ENCODE assay signal across 1 cellular context in genomic region chr9:62838024-62838718, GRCh38.
TF ChIP-seq lines count a peak whose summit lies in the region.

No MANE protein-coding gene starts in this region.

TF ChIP-seq in GM12878, 131 proteins besides CTCF, POLR2A, EP300 and RAD21 (continued from another document):
- TF ChIP-seq, protein P1, sequence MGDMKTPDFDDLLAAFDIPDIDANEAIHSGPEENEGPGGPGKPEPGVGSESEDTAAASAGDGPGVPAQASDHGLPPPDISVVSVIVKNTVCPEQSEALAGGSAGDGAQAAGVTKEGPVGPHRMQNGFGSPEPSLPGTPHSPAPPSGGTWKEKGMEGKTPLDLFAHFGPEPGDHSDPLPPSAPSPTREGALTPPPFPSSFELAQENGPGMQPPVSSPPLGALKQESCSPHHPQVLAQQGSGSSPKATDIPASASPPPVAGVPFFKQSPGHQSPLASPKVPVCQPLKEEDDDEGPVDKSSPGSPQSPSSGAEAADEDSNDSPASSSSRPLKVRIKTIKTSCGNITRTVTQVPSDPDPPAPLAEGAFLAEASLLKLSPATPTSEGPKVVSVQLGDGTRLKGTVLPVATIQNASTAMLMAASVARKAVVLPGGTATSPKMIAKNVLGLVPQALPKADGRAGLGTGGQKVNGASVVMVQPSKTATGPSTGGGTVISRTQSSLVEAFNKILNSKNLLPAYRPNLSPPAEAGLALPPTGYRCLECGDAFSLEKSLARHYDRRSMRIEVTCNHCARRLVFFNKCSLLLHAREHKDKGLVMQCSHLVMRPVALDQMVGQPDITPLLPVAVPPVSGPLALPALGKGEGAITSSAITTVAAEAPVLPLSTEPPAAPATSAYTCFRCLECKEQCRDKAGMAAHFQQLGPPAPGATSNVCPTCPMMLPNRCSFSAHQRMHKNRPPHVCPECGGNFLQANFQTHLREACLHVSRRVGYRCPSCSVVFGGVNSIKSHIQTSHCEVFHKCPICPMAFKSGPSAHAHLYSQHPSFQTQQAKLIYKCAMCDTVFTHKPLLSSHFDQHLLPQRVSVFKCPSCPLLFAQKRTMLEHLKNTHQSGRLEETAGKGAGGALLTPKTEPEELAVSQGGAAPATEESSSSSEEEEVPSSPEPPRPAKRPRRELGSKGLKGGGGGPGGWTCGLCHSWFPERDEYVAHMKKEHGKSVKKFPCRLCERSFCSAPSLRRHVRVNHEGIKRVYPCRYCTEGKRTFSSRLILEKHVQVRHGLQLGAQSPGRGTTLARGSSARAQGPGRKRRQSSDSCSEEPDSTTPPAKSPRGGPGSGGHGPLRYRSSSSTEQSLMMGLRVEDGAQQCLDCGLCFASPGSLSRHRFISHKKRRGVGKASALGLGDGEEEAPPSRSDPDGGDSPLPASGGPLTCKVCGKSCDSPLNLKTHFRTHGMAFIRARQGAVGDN (IDR thresholded peaks at IDR 0.05), result 0 out of 2 replicates have a peak, but pooled peaks have one; percentile 50
- TF ChIP-seq HDGF (IDR thresholded peaks at IDR 0.05), result peak; percentile 95
- TF ChIP-seq BHLHE40 (IDR thresholded peaks at IDR 0.05; ENCODE audit: borderline replicate concordance in 1 of 2, low read depth in 2 of 2, low read length in 1 of 2), result peak in 1 of 2 experiments; percentile 48; a peak in 2 of 4 replicates
- 0 out of 2 replicates have a peak, but pooled peaks have one; percentile 81 for TF ChIP-seq CBX5 (IDR thresholded peaks at IDR 0.05; ENCODE audit: low read depth)
- peak; percentile 49; the same call in 1 of the 2 replicates for TF ChIP-seq BACH1 (IDR thresholded peaks at IDR 0.05; ENCODE audit: borderline replicate concordance)
- TF ChIP-seq SMARCA5 (IDR thresholded peaks at IDR 0.05), result 0 out of 2 replicates have a peak, but pooled peaks have one; percentile 11
